27 cellular contexts compared by ENCODE assay signal in the genomic region with DNA sequence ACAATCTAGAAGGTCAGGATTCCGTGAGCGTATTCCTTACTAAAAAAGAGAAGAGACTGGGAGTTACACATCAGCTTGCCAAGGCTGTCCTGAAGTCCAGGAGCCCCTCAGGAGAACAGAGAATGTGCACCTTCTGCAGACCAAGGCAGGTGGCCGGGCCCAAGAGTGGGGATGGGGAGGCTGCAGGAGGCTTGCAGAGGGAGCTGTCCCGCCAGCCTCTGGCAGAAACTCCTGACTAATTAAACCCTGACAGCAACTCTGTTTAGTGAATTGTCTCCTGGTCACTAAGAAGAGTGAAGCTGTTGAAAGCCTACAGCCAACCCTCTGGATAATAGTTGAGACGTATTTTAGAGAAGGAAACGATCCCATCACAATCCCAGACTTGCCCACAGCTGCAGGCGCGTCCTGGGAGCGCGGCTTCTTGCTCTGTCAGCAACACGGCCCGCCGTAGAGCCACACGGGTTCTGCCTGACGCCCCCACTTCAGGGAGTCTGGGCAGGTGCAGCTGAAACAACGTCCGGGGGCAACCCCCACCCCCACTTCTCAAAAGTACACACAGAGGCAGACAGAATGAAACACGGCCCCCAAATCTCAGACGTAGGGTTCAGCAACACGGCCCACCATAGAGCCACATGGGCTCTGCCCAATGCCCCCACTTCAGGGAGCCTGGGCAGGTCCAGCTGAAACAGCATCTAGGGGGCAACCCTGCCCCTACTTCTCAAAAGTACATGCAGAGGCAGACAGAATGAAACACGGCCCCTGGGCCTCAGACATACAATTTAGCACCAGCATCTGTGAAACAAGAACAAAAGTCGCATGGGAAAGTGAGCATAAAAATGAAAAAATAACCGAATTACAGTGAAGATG.
"Had no signal": no experiment of that assay in that cellular context is flagged by ENCODE, and none has a peak within 500 bp of the region (broad histone marks: within the 10 kb centered on the region; RNA-seq: fewer than 3 reads in every experiment).

No MANE protein-coding gene starts in this region.

- H3K4me2 ChIP-seq: hepatocyte had no signal

- ATAC-seq: activated CD8-positive, alpha-beta memory T cell treated with anti-CD3 and anti-CD28 coated beads, Interleukin-2, amount 10 ng/mL, durations not matched to agents 7 days and 5 days; activated naive CD8-positive, alpha-beta T cell treated with anti-CD3 and anti-CD28 coated beads, Interleukin-2, amount 50 U/mL, for 24 hours; left ventricle myocardium superior; psoas muscle; right cardiac atrium; stimulated activated effector memory CD8-positive, alpha-beta T cell treated with anti-CD3 and anti-CD28 coated beads, Interleukin-12 subunit alpha, Interleukin-12 subunit beta, amount 100 ng/mL, for 72 hours; stimulated activated naive CD8-positive, alpha-beta T cell treated with anti-CD3 and anti-CD28 coated beads, Interleukin-15, amount 100 ng/mL, for 72 hours; T-helper 17 cell had no signal

- H3K4me3 ChIP-seq: hepatocyte, psoas muscle, skin epidermis, tibial nerve, vagina had no signal

- H3K9me3 Mint-ChIP-seq: activated CD4-positive, alpha-beta memory T cell treated with anti-CD3 and anti-CD28 coated beads, Interleukin-2, amount 10 ng/mL, durations not matched to agents 7 days and 5 days; activated CD4-positive, alpha-beta T cell treated with anti-CD3 and anti-CD28 coated beads, Interleukin-2, amount 10 ng/mL, durations not matched to agents 24 days and 14 days; activated naive CD4-positive, alpha-beta T cell treated with anti-CD3 and anti-CD28 coated beads, Interleukin-2, amount 10 ng/mL, durations not matched to agents 7 days and 5 days; activated naive CD8-positive, alpha-beta T cell treated with anti-CD3 and anti-CD28 coated beads, Interleukin-2, amount 50 U/mL, for 24 hours; stimulated activated effector memory CD8-positive, alpha-beta T cell treated with anti-CD3 and anti-CD28 coated beads, Interleukin-12 subunit alpha, Interleukin-12 subunit beta, amount 100 ng/mL, for 72 hours; stimulated activated naive CD8-positive, alpha-beta T cell treated with anti-CD3 and anti-CD28 coated beads, Interleukin-15, amount 100 ng/mL, for 72 hours had no signal

- H3K4me3 Mint-ChIP-seq: activated B cell treated with CpG ODN at 0.5 μM for 24 hours; activated CD4-positive, alpha-beta memory T cell treated with anti-CD3 and anti-CD28 coated beads, Interleukin-2, amount 10 ng/mL, durations not matched to agents 7 days and 5 days; activated CD4-positive, alpha-beta T cell treated with anti-CD3 and anti-CD28 coated beads, Interleukin-2, amount 10 ng/mL, durations not matched to agents 24 days and 14 days; activated CD8-positive, alpha-beta memory T cell treated with anti-CD3 and anti-CD28 coated beads, Interleukin-2, amount 10 ng/mL, durations not matched to agents 7 days and 5 days; activated naive CD4-positive, alpha-beta T cell treated with anti-CD3 and anti-CD28 coated beads, Interleukin-2, amount 10 ng/mL, durations not matched to agents 7 days and 5 days; activated naive CD8-positive, alpha-beta T cell treated with anti-CD3 and anti-CD28 coated beads, Interleukin-2, amount 50 U/mL, for 24 hours; immature natural killer cell; stimulated activated effector memory CD8-positive, alpha-beta T cell treated with anti-CD3 and anti-CD28 coated beads, Interleukin-12 subunit alpha, Interleukin-12 subunit beta, amount 100 ng/mL, for 72 hours; stimulated activated naive CD8-positive, alpha-beta T cell treated with anti-CD3 and anti-CD28 coated beads, Interleukin-15, amount 100 ng/mL, for 72 hours; T-helper 17 cell had no signal

- H3K27ac Mint-ChIP-seq: activated B cell treated with CpG ODN at 0.5 μM for 24 hours; activated CD4-positive, alpha-beta memory T cell treated with anti-CD3 and anti-CD28 coated beads, Interleukin-2, amount 10 ng/mL, durations not matched to agents 7 days and 5 days; activated CD4-positive, alpha-beta T cell treated with anti-CD3 and anti-CD28 coated beads, Interleukin-2, amount 10 ng/mL, durations not matched to agents 24 days and 14 days; activated CD8-positive, alpha-beta memory T cell treated with anti-CD3 and anti-CD28 coated beads, Interleukin-2, amount 10 ng/mL, durations not matched to agents 7 days and 5 days; activated naive CD4-positive, alpha-beta T cell treated with anti-CD3 and anti-CD28 coated beads, Interleukin-2, amount 10 ng/mL, durations not matched to agents 7 days and 5 days; activated naive CD8-positive, alpha-beta T cell treated with anti-CD3 and anti-CD28 coated beads, Interleukin-2, amount 50 U/mL, for 24 hours; immature natural killer cell; stimulated activated effector memory CD8-positive, alpha-beta T cell treated with anti-CD3 and anti-CD28 coated beads, Interleukin-12 subunit alpha, Interleukin-12 subunit beta, amount 100 ng/mL, for 72 hours; stimulated activated naive CD8-positive, alpha-beta T cell treated with anti-CD3 and anti-CD28 coated beads, Interleukin-15, amount 100 ng/mL, for 72 hours; T-helper 17 cell had no signal

- H2AFZ ChIP-seq: hepatocyte had no signal

- H3K4me1 ChIP-seq: psoas muscle, tibial nerve, vagina had no signal

- H3K36me3 Mint-ChIP-seq: activated CD8-positive, alpha-beta memory T cell treated with anti-CD3 and anti-CD28 coated beads, Interleukin-2, amount 10 ng/mL, durations not matched to agents 7 days and 5 days; activated naive CD4-positive, alpha-beta T cell treated with anti-CD3 and anti-CD28 coated beads, Interleukin-2, amount 10 ng/mL, durations not matched to agents 7 days and 5 days; immature natural killer cell; stimulated activated effector memory CD8-positive, alpha-beta T cell treated with anti-CD3 and anti-CD28 coated beads, Interleukin-12 subunit alpha, Interleukin-12 subunit beta, amount 100 ng/mL, for 72 hours had no signal

- H3K27me3 ChIP-seq: hepatocyte, tibial nerve, vagina had no signal

- H3K9me3 ChIP-seq: vagina had no signal

- H3K27ac ChIP-seq: hepatocyte, psoas muscle, skin epidermis, tibial nerve, vagina had no signal

- H3K36me3 ChIP-seq: vagina had no signal

- H3K4me1 Mint-ChIP-seq: activated B cell treated with CpG ODN at 0.5 μM for 24 hours; activated CD4-positive, alpha-beta memory T cell treated with anti-CD3 and anti-CD28 coated beads, Interleukin-2, amount 10 ng/mL, durations not matched to agents 7 days and 5 days; activated CD4-positive, alpha-beta T cell treated with anti-CD3 and anti-CD28 coated beads, Interleukin-2, amount 10 ng/mL, durations not matched to agents 24 days and 14 days; activated CD8-positive, alpha-beta memory T cell treated with anti-CD3 and anti-CD28 coated beads, Interleukin-2, amount 10 ng/mL, durations not matched to agents 7 days and 5 days; activated naive CD4-positive, alpha-beta T cell treated with anti-CD3 and anti-CD28 coated beads, Interleukin-2, amount 10 ng/mL, durations not matched to agents 7 days and 5 days; activated naive CD8-positive, alpha-beta T cell treated with anti-CD3 and anti-CD28 coated beads, Interleukin-2, amount 50 U/mL, for 24 hours; immature natural killer cell; stimulated activated effector memory CD8-positive, alpha-beta T cell treated with anti-CD3 and anti-CD28 coated beads, Interleukin-12 subunit alpha, Interleukin-12 subunit beta, amount 100 ng/mL, for 72 hours; stimulated activated naive CD8-positive, alpha-beta T cell treated with anti-CD3 and anti-CD28 coated beads, Interleukin-15, amount 100 ng/mL, for 72 hours; T-helper 17 cell had no signal

- DNase-seq: activated B cell treated with CpG ODN at 0.5 μM for 24 hours; activated CD4-positive, alpha-beta memory T cell treated with anti-CD3 and anti-CD28 coated beads, Interleukin-2, amount 10 ng/mL, durations not matched to agents 7 days and 5 days; activated CD4-positive, alpha-beta T cell treated with anti-CD3 and anti-CD28 coated beads, Interleukin-2, amount 10 ng/mL, durations not matched to agents 24 days and 14 days; activated CD8-positive, alpha-beta memory T cell treated with anti-CD3 and anti-CD28 coated beads, Interleukin-2, amount 10 ng/mL, durations not matched to agents 7 days and 5 days; activated effector memory CD4-positive, alpha-beta T cell treated with anti-CD3 and anti-CD28 coated beads, Interleukin-2, amount 50 U/mL, for 16 hours; activated naive CD4-positive, alpha-beta T cell treated with anti-CD3 and anti-CD28 coated beads, Interleukin-2, amount 10 ng/mL, durations not matched to agents 7 days and 5 days; activated naive CD8-positive, alpha-beta T cell treated with anti-CD3 and anti-CD28 coated beads, Interleukin-2, amount 50 U/mL, for 24 hours; activated T-cell treated with anti-CD3 and anti-CD28 coated beads for 4 hours; cortex of kidney; effector CD4-positive, alpha-beta T cell; foreskin melanocyte; glutamatergic neuron; immature natural killer cell; kidney glomerular epithelial cell; left ventricle myocardium superior; mammary epithelial cell; psoas muscle; stimulated activated CD4-positive, alpha-beta T cell treated with anti-CD3 and anti-CD28 coated beads, Interleukin-2, amount 100 ng/mL, for 24 hours; stimulated activated naive CD8-positive, alpha-beta T cell treated with anti-CD3 and anti-CD28 coated beads, Interleukin-15, amount 100 ng/mL, for 72 hours; SW 1271; T-helper 17 cell had no signal

- H3K27me3 Mint-ChIP-seq: activated B cell treated with CpG ODN at 0.5 μM for 24 hours; activated CD4-positive, alpha-beta memory T cell treated with anti-CD3 and anti-CD28 coated beads, Interleukin-2, amount 10 ng/mL, durations not matched to agents 7 days and 5 days; activated CD4-positive, alpha-beta T cell treated with anti-CD3 and anti-CD28 coated beads, Interleukin-2, amount 10 ng/mL, durations not matched to agents 24 days and 14 days; activated CD8-positive, alpha-beta memory T cell treated with anti-CD3 and anti-CD28 coated beads, Interleukin-2, amount 10 ng/mL, durations not matched to agents 7 days and 5 days; stimulated activated naive CD8-positive, alpha-beta T cell treated with anti-CD3 and anti-CD28 coated beads, Interleukin-15, amount 100 ng/mL, for 72 hours had no signal
